1 cellular context compared by ENCODE assay signal in the genomic region with DNA sequence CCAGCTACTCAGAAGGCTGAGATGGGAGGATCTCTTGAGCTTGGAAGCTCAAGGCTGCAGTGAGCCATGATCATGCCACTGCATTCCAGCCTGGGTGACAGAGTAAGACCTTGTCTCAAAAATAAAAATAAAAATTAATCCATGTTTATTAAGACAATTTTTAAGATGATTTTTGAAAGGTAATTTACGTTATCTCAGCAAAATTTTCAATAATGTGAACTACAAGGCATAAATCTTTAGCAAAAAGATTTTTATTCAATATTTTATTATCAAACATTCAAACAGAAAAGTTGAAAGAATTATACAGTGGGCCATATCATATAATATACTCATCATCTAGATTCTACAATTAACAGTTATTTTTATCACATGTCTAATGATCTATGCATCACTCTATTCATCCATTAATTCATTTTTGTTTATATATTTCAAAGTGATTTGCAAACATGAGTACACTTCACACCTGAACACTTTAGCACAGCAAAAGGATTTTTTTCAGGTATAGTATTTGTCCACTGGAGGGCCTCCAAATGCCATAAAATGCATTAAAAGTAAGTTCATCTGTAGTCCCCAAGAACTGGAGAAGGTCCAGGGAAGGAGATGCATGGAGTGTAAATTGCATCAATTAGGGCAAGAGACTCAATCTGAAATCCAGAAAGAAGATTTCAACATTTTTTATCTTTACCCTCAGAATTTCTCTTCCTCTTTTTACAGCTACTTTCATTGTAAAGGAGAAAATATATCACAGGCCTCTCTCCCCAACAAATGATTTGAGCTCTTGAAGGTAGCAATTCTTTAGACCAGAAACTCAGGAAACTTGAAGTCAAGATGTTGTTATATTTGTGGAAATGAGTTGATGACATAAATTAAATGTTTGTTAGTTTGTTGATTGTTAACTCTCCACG.
TF ChIP-seq lines count a peak whose summit lies in the region.

No MANE protein-coding gene starts in this region.

TF ChIP-seq in GM23338, 12 proteins besides CTCF, POLR2A, EP300 and RAD21 (continued from another document):
- TF ChIP-seq, protein P1, sequence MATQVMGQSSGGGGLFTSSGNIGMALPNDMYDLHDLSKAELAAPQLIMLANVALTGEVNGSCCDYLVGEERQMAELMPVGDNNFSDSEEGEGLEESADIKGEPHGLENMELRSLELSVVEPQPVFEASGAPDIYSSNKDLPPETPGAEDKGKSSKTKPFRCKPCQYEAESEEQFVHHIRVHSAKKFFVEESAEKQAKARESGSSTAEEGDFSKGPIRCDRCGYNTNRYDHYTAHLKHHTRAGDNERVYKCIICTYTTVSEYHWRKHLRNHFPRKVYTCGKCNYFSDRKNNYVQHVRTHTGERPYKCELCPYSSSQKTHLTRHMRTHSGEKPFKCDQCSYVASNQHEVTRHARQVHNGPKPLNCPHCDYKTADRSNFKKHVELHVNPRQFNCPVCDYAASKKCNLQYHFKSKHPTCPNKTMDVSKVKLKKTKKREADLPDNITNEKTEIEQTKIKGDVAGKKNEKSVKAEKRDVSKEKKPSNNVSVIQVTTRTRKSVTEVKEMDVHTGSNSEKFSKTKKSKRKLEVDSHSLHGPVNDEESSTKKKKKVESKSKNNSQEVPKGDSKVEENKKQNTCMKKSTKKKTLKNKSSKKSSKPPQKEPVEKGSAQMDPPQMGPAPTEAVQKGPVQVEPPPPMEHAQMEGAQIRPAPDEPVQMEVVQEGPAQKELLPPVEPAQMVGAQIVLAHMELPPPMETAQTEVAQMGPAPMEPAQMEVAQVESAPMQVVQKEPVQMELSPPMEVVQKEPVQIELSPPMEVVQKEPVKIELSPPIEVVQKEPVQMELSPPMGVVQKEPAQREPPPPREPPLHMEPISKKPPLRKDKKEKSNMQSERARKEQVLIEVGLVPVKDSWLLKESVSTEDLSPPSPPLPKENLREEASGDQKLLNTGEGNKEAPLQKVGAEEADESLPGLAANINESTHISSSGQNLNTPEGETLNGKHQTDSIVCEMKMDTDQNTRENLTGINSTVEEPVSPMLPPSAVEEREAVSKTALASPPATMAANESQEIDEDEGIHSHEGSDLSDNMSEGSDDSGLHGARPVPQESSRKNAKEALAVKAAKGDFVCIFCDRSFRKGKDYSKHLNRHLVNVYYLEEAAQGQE (IDR thresholded peaks at IDR 0.05; ENCODE audit: unreplicated experiment), result no peak
- TF ChIP-seq CREB1 (CRISPR knock-in tag; IDR thresholded peaks at IDR 0.05; ENCODE audit: low read depth), result no peak
- TF ChIP-seq STAT1 (IDR thresholded peaks at IDR 0.05; ENCODE audit: unreplicated experiment), result no peak
- no peak for TF ChIP-seq NANOG (IDR thresholded peaks at IDR 0.05; ENCODE audit: borderline replicate concordance)
- no peak for TF ChIP-seq ZNF114 (CRISPR knock-in tag; IDR thresholded peaks at IDR 0.05)
- no peak for TF ChIP-seq ETS1 (IDR thresholded peaks at IDR 0.05)
